ENCODE assay signal across 22 cellular contexts in genomic region chr2:239765911-239766310, GRCh38.
"Had no signal": no experiment of that assay in that cellular context is flagged by ENCODE, and none has a peak within 500 bp of the region (broad histone marks: within the 10 kb centered on the region; RNA-seq: fewer than 3 reads in every experiment).

No MANE protein-coding gene starts in this region.

- H3K36me3 ChIP-seq: brain microvascular endothelial cell, esophagus muscularis mucosa, heart right ventricle, uterus had no signal

- H3K4me1 ChIP-seq: foreskin keratinocyte, heart right ventricle, testis, uterus had no signal

- H3K9me3 ChIP-seq: testis, uterus had no signal

- H3K4me3 ChIP-seq: esophagus muscularis mucosa, heart right ventricle, mucosa of descending colon, testis, uterus had no signal

- H3K27me3 ChIP-seq: brain microvascular endothelial cell, esophagus muscularis mucosa, foreskin keratinocyte, testis, uterus had no signal

- DNase-seq: activated CD4-positive, alpha-beta memory T cell treated with anti-CD3 and anti-CD28 coated beads for 36 hours; activated CD4-positive, alpha-beta T cell treated with anti-CD3 and anti-CD28 coated beads, Interleukin-2, amount 10 ng/mL, durations not matched to agents 24 days and 14 days; activated CD4-positive, CD25-positive, alpha-beta regulatory T cell treated with anti-CD3 and anti-CD28 coated beads, Interleukin-2, amount 50 U/mL, for 72 hours; activated CD8-positive, alpha-beta memory T cell treated with anti-CD3 and anti-CD28 coated beads, Interleukin-2, amount 50 U/mL, for 4 hours; activated gamma-delta T cell treated with Interleukin-2 at 50 U/mL for 16 hours; activated naive CD4-positive, alpha-beta T cell treated with anti-CD3 and anti-CD28 coated beads, Interleukin-2, amount 50 U/mL, for 16 hours; activated T-cell treated with anti-CD3 and anti-CD28 coated beads, Interleukin-2, amount 50 U/mL, for 1 hour; amniotic stem cell; brain microvascular endothelial cell; endodermal cell; foreskin keratinocyte; heart right ventricle; stimulated activated naive CD4-positive, alpha-beta T cell; T-helper 17 cell; T1000; testis; trophoblast cell; uterus had no signal

- ATAC-seq: foreskin keratinocyte; heart right ventricle; left lobe of liver; mucosa of descending colon; natural killer cell treated with Interleukin-12 subunit alpha and Interleukin-12 subunit beta and Interleukin-15 and Interleukin-18, amount 100 ng/mL, for 72 hours; T-helper 17 cell had no signal

- H3K27ac ChIP-seq: brain microvascular endothelial cell, esophagus muscularis mucosa, foreskin keratinocyte, heart right ventricle, testis, uterus had no signal
